In genomic region chr1:179120736-179121135, GRCh38 we compare ENCODE assay signal across 11 cellular contexts. TPM values are rescaled to one million over a fixed set of nuclear protein-coding genes. Genes with fewer than 3 reads are reported as not detected.
DNase-seq lines count a peak whose midpoint lies in the region; TF ChIP-seq lines count a peak whose summit lies in the region.
"Had no signal": no experiment of that assay in that cellular context is flagged by ENCODE, and none has a peak within 500 bp of the region (broad histone marks: within the 10 kb centered on the region; RNA-seq: fewer than 3 reads in every experiment).

No MANE protein-coding gene starts in this region.

- H3K36me3 ChIP-seq in GM23248 (ENCODE audit: low read depth), result peaks cover 76% of the 10 kb centered on the region
- peaks cover 80% of the 10 kb centered on the region for H3K36me3 ChIP-seq in adipocyte (ENCODE audit: control insufficient read depth, insufficient read depth, low read length, severe bottlenecking)
- peaks cover 43 to 93% of the 10 kb centered on the region in 2 experiments for H3K36me3 ChIP-seq in mesenchymal stem cell (ENCODE audit: control insufficient read depth in 1 of 2, insufficient read depth in 2 of 2, low read depth in 1 of 2, low read length in 2 of 2)
- H3K36me3 ChIP-seq in brain microvascular endothelial cell (replicated peaks), result peaks cover 74% of the 10 kb centered on the region

- H3K9ac ChIP-seq in GM23248, result no peak overlapping the region
- peak overlapping the region; percentile 37 for H3K9ac ChIP-seq in adipocyte (ENCODE audit: low read length)
- H3K9ac ChIP-seq in mesenchymal stem cell (ENCODE audit: low read length), result peak overlapping the region; percentile 56

- H3K4me1 ChIP-seq in GM23248 (ENCODE audit: insufficient read depth) (peaks cover 21% of the 10 kb centered on the region), adipocyte (ENCODE audit: control insufficient read depth, insufficient read depth, low read length) (peaks cover 27% of the 10 kb centered on the region), mesenchymal stem cell (ENCODE audit: control insufficient read depth, insufficient read depth, low read depth, low read length) (peaks cover 3% of the 10 kb centered on the region)

- no peak for TF ChIP-seq CTCF in brain microvascular endothelial cell (IDR thresholded peaks at IDR 0.05; ENCODE audit: low read depth, low read length, missing control alignments)

- 97 to 98% methylated on average over 2 of the region's 2 CpGs for whole genome bisulfite sequencing in GM23248 (ENCODE audit: low coverage in 1 of 2, low lambda C conversion rate in 2 of 2, missing lambda C conversion rate in 2 of 2), 2 experiments
- 72% methylated on average over 2 of the region's 2 CpGs for WGBS in mesenchymal stem cell

- H3K9me2 ChIP-seq in GM23248 (ENCODE audit: insufficient read depth), result no peaks in the 10 kb centered on the region

- no peak overlapping the region for H3K18ac ChIP-seq in mesenchymal stem cell (ENCODE audit: low read depth in 1 of 2, low read length in 2 of 2)

- H2BK5ac ChIP-seq in mesenchymal stem cell (ENCODE audit: low read depth, low read length, poor library complexity, severe bottlenecking), result no peak overlapping the region

- peaks cover 64% of the 10 kb centered on the region for H3F3A ChIP-seq in GM23248 (ENCODE audit: insufficient read depth)

- H3K4me3 ChIP-seq in GM23248 (no peak overlapping the region), adipocyte (ENCODE audit: low read length) (no peak overlapping the region), mesenchymal stem cell (ENCODE audit: insufficient read depth in 1 of 2, low read depth in 1 of 2, low read length in 2 of 2) (no peak overlapping the region), brain microvascular endothelial cell (ENCODE audit: low read depth, low read length) (no peak overlapping the region)
- H3K4me3 ChIP-seq: SJSA1 had no signal

- H3K4me2 ChIP-seq in GM23248 (ENCODE audit: unreplicated experiment) (no peak overlapping the region), mesenchymal stem cell (ENCODE audit: low read length, poor library complexity, severe bottlenecking) (no peak overlapping the region)

- no peak overlapping the region for H2BK12ac ChIP-seq in mesenchymal stem cell (ENCODE audit: low read length in 2 of 2)

- H2BK15ac ChIP-seq in mesenchymal stem cell (ENCODE audit: low read depth, poor library complexity, severe bottlenecking), result no peak overlapping the region

- peak overlapping the region; percentile 29; the same call in 1 of the 2 replicates for H3K27ac ChIP-seq in GM23248
- H3K27ac ChIP-seq in mesenchymal stem cell (ENCODE audit: low read length, poor library complexity, severe bottlenecking), result no peak overlapping the region
- H3K27ac ChIP-seq in brain microvascular endothelial cell, result no peak overlapping the region
- H3K27ac ChIP-seq: SJSA1 had no signal

- no peak overlapping the region for H2BK120ac ChIP-seq in mesenchymal stem cell (ENCODE audit: low read depth, low read length)

- H3K23ac ChIP-seq in mesenchymal stem cell (ENCODE audit: low read length in 2 of 2), result no peak overlapping the region

- no peak overlapping the region for H2AK5ac ChIP-seq in mesenchymal stem cell (ENCODE audit: low read length, severe bottlenecking)

- no peak overlapping the region for H4K91ac ChIP-seq in mesenchymal stem cell (ENCODE audit: low read length)

- peaks cover 11% of the 10 kb centered on the region for H3K79me1 ChIP-seq in mesenchymal stem cell (replicated peaks; ENCODE audit: low read length, poor library complexity, severe bottlenecking)

- H3K4ac ChIP-seq in mesenchymal stem cell (ENCODE audit: low read depth in 1 of 2, low read length in 2 of 2), result no peak overlapping the region

- peaks cover 99% of the 10 kb centered on the region for H3K79me2 ChIP-seq in GM23248 (ENCODE audit: insufficient read depth)

- no peaks in the 10 kb centered on the region for H4K20me1 ChIP-seq in GM23248 (ENCODE audit: insufficient read depth)

- no peak overlapping the region for H3K14ac ChIP-seq in mesenchymal stem cell (ENCODE audit: low read length in 2 of 2)

- in situ Hi-C loops in GM23248 (cut with MboI) (no loop called here), brain microvascular endothelial cell (cut with HindIII; ENCODE audit: low pct_ligation_motif_present, low sequenced_read_pairs) (no loop called here)

- no peak overlapping the region for H2AFZ ChIP-seq in GM23248
- H2AFZ ChIP-seq in mesenchymal stem cell (ENCODE audit: low read depth, low read length), result no peak overlapping the region

- H4K8ac ChIP-seq in mesenchymal stem cell (ENCODE audit: low read length), result no peak overlapping the region

- H3K9me3 ChIP-seq in GM23248 (ENCODE audit: low read depth), result no peaks in the 10 kb centered on the region
- H3K9me3 ChIP-seq in adipocyte (ENCODE audit: control insufficient read depth, low read length), result no peaks in the 10 kb centered on the region
- no peaks in the 10 kb centered on the region for H3K9me3 ChIP-seq in mesenchymal stem cell (ENCODE audit: control insufficient read depth, low read length)
- H3K9me3 ChIP-seq: SJSA1 had no signal

- no peaks in the 10 kb centered on the region for H3K27me3 ChIP-seq in GM23248 (replicated peaks; ENCODE audit: insufficient read depth)
- no peaks in the 10 kb centered on the region for H3K27me3 ChIP-seq in adipocyte (replicated peaks; ENCODE audit: control insufficient read depth, insufficient read depth, low read length)
- H3K27me3 ChIP-seq in mesenchymal stem cell (ENCODE audit: control insufficient read depth in 1 of 2, insufficient read depth in 1 of 2, low read length in 2 of 2), result no peaks in the 10 kb centered on the region
- no peaks in the 10 kb centered on the region for H3K27me3 ChIP-seq in brain microvascular endothelial cell (replicated peaks)
- H3K27me3 ChIP-seq: SJSA1 had no signal

- DNase-seq in GM23248 (no peak), NCI-H82 (lab: John Stamatoyannopoulos, UW) (peak; percentile 73), adipocyte (ENCODE audit: low read depth) (no peak), mesenchymal stem cell (peak; percentile 52), NCI-H2227 treated with DMSO at 0.1 percent for 48 hours (lab: John Stamatoyannopoulos, UW) (no peak), brain microvascular endothelial cell (no peak), NCI-H2081 (lab: John Stamatoyannopoulos, UW) (no peak)
- DNase-seq: NCI-H1105, NCI-H2081 treated with DMSO at 0.1 percent for 48 hours, NCI-H774 had no signal

RNA-seq across cellular contexts. Expression of gene TOR3A, which starts 38.9 kb away (rescaled TPM):
- total RNA-seq in GM23248 (2014; rRNA removed; shearing (Covaris generic)), result 44.8 and 45.5 TPM in 2 replicates
- polyA plus RNA-seq in GM23248 (2016; fragmentation: Nextera tagmentation; extraction: Ambion mirVana), result 22.2 and 25.1 TPM in 2 replicates
- polyA plus RNA-seq in mesenchymal stem cell (2013, experiment 1 of 2), result 15.8 TPM
- 15.6 TPM for polyA plus RNA-seq in mesenchymal stem cell (2013, experiment 2 of 2)

Comparison
In these comparisons a context has a peak if more than half of its experiments do, and no peak if none do; other contexts are left out.
1. DNase-seq: peak in NCI-H82 (single experiment) and mesenchymal stem cell (single experiment); none in GM23248 (single experiment), adipocyte (single experiment), NCI-H2227 treated with DMSO at 0.1 percent for 48 hours (single experiment), brain microvascular endothelial cell (single experiment) and NCI-H2081 (0 of 2).